26 cellular contexts compared by ENCODE assay signal in the genomic region with DNA sequence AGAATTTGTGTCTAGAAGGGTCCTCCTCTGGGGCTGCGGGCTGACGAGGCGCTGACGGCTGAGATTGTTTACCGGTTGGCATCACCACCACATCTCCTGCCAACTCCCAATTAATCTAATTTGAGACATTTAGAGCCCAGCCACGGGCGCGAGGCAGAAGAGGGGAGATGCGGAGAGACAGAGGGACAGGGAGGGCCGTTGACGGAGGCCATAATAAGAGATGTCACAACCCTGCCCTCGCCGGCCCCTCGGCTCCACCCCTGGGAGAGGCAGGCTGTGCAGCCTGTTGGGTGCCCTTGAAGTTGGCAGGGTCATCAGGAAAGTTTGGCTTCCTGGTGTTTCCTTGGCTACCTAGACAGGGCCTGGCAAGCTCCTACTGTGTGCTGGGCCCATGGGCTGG.
"Had no signal": no experiment of that assay in that cellular context is flagged by ENCODE, and none has a peak within 500 bp of the region (broad histone marks: within the 10 kb centered on the region; RNA-seq: fewer than 3 reads in every experiment).

No MANE protein-coding gene starts in this region.

- H3K27me3 Mint-ChIP-seq: activated CD4-positive, alpha-beta T cell treated with anti-CD3 and anti-CD28 coated beads, Interleukin-2, amount 10 ng/mL, durations not matched to agents 7 days and 5 days had no signal

- ATAC-seq: activated T-cell treated with anti-CD3 and anti-CD28 coated beads, Interleukin-2, amount 50 U/mL, for 4 hours; Panc1 had no signal

- H3K9me3 Mint-ChIP-seq: activated CD4-positive, alpha-beta memory T cell treated with anti-CD3 and anti-CD28 coated beads for 36 hours; activated CD4-positive, alpha-beta T cell treated with anti-CD3 and anti-CD28 coated beads, Interleukin-2, amount 10 ng/mL, durations not matched to agents 7 days and 5 days; activated T-cell treated with anti-CD3 and anti-CD28 coated beads, Interleukin-2, amount 50 U/mL, for 4 hours had no signal

- H3K27ac Mint-ChIP-seq: activated CD4-positive, alpha-beta memory T cell treated with anti-CD3 and anti-CD28 coated beads for 36 hours; activated CD4-positive, alpha-beta T cell treated with anti-CD3 and anti-CD28 coated beads, Interleukin-2, amount 10 ng/mL, durations not matched to agents 7 days and 5 days; activated naive CD8-positive, alpha-beta T cell had no signal

- H3K9ac ChIP-seq: SK-N-SH had no signal

- H3K4me3 Mint-ChIP-seq: activated CD4-positive, alpha-beta memory T cell treated with anti-CD3 and anti-CD28 coated beads for 36 hours; activated CD4-positive, alpha-beta T cell treated with anti-CD3 and anti-CD28 coated beads, Interleukin-2, amount 10 ng/mL, durations not matched to agents 7 days and 5 days; activated naive CD8-positive, alpha-beta T cell; activated T-cell treated with anti-CD3 and anti-CD28 coated beads, Interleukin-2, amount 50 U/mL, for 4 hours had no signal

- H3K27ac ChIP-seq: breast epithelium, SJCRH30, VCaP had no signal

- H3K4me3 ChIP-seq: breast epithelium, SJCRH30 had no signal

- H3K4me1 ChIP-seq: breast epithelium, SJCRH30 had no signal

- H3K4me1 Mint-ChIP-seq: activated CD4-positive, alpha-beta T cell treated with anti-CD3 and anti-CD28 coated beads, Interleukin-2, amount 10 ng/mL, durations not matched to agents 7 days and 5 days had no signal

- H3K36me3 Mint-ChIP-seq: activated CD4-positive, alpha-beta memory T cell treated with anti-CD3 and anti-CD28 coated beads for 36 hours; activated naive CD8-positive, alpha-beta T cell had no signal

- H3K4me2 ChIP-seq: SK-N-SH had no signal

- DNase-seq: activated CD4-positive, alpha-beta memory T cell treated with anti-CD3 and anti-CD28 coated beads for 36 hours; activated CD4-positive, alpha-beta T cell treated with anti-CD3 and anti-CD28 coated beads, Interleukin-2, amount 10 ng/mL, durations not matched to agents 7 days and 5 days; activated CD4-positive, CD25-positive, alpha-beta regulatory T cell; activated CD8-positive, alpha-beta memory T cell treated with anti-CD3 and anti-CD28 coated beads for 24 hours; activated effector memory CD4-positive, alpha-beta T cell treated with anti-CD3 and anti-CD28 coated beads, Interleukin-2, amount 50 U/mL, for 16 hours; activated naive CD4-positive, alpha-beta T cell treated with Interleukin-2 at 50 U/mL for 16 hours; activated T-cell treated with anti-CD3 and anti-CD28 coated beads, Interleukin-2, amount 50 U/mL, for 4 hours; amygdala; central memory CD4-positive, alpha-beta T cell; Kasumi-1; NCI-H1417; NCI-H1930; NCI-H2171; NCI-H2227 treated with DMSO at 0.1 percent for 48 hours; NCI-H446 treated with DMSO at 0.1 percent for 48 hours; NCI-H524 treated with DMSO at 0.1 percent for 48 hours; NCI-H748 treated with DMSO at 0.1 percent for 48 hours; Right ventricle myocardium superior; RPMI8226; SJCRH30; SK-N-SH; T-helper 1 cell had no signal

- H3K9me3 ChIP-seq: breast epithelium, SK-N-SH had no signal

- H3K36me3 ChIP-seq: breast epithelium, SJCRH30 had no signal
